In the genomic region with DNA sequence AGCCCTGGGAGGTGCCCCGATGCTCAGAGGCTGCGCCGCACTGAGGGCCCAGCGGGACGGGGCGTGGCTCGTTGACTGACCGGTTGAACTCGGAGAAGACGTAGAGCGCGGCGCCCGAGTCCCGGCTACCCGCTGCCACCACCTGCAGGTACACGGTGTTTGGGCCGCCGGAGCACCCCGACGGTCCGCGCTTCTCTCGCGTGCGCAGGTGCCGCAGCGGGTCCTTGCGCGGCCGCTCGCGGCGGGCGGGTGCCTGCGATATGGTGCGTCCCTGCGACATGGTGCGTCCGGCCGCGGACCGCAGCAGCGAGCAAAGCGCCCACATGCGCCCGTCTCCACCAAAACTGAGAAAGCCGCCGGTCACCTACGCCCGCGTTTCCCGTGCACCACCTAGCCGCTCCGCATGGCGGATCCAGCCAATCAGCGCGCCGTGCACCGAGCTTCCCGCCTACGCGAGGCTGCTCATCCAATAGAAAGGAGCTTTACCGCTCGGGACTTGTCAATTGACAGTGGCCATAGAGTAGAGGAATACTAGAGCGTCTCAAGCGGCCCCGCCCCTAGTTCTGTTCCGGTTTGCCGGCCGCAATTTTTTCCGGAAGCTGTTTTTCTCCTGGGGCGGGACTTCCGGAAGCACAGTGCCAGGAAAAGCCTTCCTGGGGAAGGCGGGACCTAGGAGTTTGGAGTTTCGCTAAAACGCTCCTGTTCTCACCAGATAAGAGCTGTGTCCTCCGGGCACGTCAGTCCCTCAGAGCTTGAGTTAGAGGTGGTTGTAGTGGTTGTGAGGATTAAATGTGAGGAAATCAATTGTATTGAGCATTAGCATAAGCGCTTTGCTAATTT, we compare ENCODE assay signal across 8 cellular contexts. TPM values are rescaled to one million over a fixed set of nuclear protein-coding genes. Genes with fewer than 3 reads are reported as not detected.
DNase-seq lines count a peak whose midpoint lies in the region; ATAC-seq, FAIRE-seq and TF ChIP-seq lines count a peak whose summit lies in the region.

Gene ELAC2 (minus strand): TSS at position 405 of the 840 bp plus-strand sequence. CDS start 80 bp downstream, at position 325.

- peak; percentile 96 for ATAC-seq in GM21529 (IDR thresholded peaks at IDR 0.05; ENCODE audit: unreplicated experiment)

- H3K27me3 Mint-ChIP-seq in IgD-negative memory B cell: no peaks in the 10 kb centered on the region

- no peaks in the 10 kb centered on the region for H3K9me3 ChIP-seq in endothelial cell of umbilical vein (replicated peaks; ENCODE audit: control insufficient read depth, insufficient read depth, low read length)

- peaks cover 0 to 2% (median 0%) of the 10 kb centered on the region in 3 donors for H3K9me3 Mint-ChIP-seq in IgD-negative memory B cell

- H3K27ac ChIP-seq in endothelial cell of umbilical vein (ENCODE audit: insufficient read depth, low read depth, low read length): peak within 1 kb of the TSS; percentile 36

- no peaks in the 10 kb centered on the region for H3K9me1 ChIP-seq in endothelial cell of umbilical vein (replicated peaks; ENCODE audit: control insufficient read depth, extremely low read depth, insufficient read depth, low read length)

- TF ChIP-seq POLR2A in endothelial cell of umbilical vein (IDR thresholded peaks at IDR 0.05; ENCODE audit: low read depth, low read length): peak; percentile 96

- no peak for TF ChIP-seq CTCF in endothelial cell of umbilical vein (IDR thresholded peaks at IDR 0.05; ENCODE audit: extremely low read depth in 1 of 2, insufficient read depth in 1 of 2, low read depth in 1 of 2, low read length in 2 of 2)

- peak; percentile 99 for FAIRE-seq in endothelial cell of umbilical vein (lab: Jason Lieb, UNC)

- H4K20me1 ChIP-seq in endothelial cell of umbilical vein (replicated peaks; ENCODE audit: control insufficient read depth, extremely low read depth, insufficient read depth, low read length): no peaks in the 10 kb centered on the region

- H3K9ac ChIP-seq in endothelial cell of umbilical vein (replicated peaks; ENCODE audit: extremely low read depth, insufficient read depth, low read length): peak within 1 kb of the TSS; percentile 67

- peak within 1 kb of the TSS; percentile 22 to 88 (median 87) for H3K4me3 ChIP-seq in endothelial cell of umbilical vein (replicated peaks in 1 of 3; ENCODE audit: insufficient read depth in 1 of 3, low read depth in 1 of 3, low read length in 3 of 3)

- peak within 1 kb of the TSS; percentile 97 to 100 (median 98) for H3K4me3 Mint-ChIP-seq in IgD-negative memory B cell

- peak within 1 kb of the TSS; percentile 88 for H2AFZ ChIP-seq in endothelial cell of umbilical vein (ENCODE audit: low read depth, low read length)

- H3K4me1 ChIP-seq in endothelial cell of umbilical vein (ENCODE audit: control insufficient read depth, extremely low read depth, insufficient read depth, low read length): peaks cover 11% of the 10 kb centered on the region

- intact Hi-C loops in endothelial cell of umbilical vein (cut with micrococcal nuclease): loop anchor here (1.0 to 2.0 kb wide), 2 partner anchors 12 to 1021 kb away; partner anchors contain the start of gene ZNF18

- no peaks in the 10 kb centered on the region for H3K27me3 ChIP-seq in endothelial cell of umbilical vein (ENCODE audit: control insufficient read depth in 2 of 2, insufficient read depth in 2 of 2, low read length in 2 of 2)

- BruUV-seq in endothelial cell of umbilical vein (replicated peaks; lab: Mats Ljungman, UMichigan): no TSS peak

- H3K4me2 ChIP-seq in endothelial cell of umbilical vein (ENCODE audit: insufficient read depth, low read length): peak within 1 kb of the TSS; percentile 89

- H3K27ac Mint-ChIP-seq in IgD-negative memory B cell: peak within 1 kb of the TSS; percentile 91 to 99 (median 96)

- DNase-seq in DMS114 treated with DMSO at 0.1 percent for 48 hours (lab: John Stamatoyannopoulos, UW; ENCODE audit: unreplicated experiment) (peak; percentile 73), OCI-M1 (lab: John Stamatoyannopoulos, UW) (peak; percentile 96), activated T-cell treated with anti-CD3 and anti-CD28 coated beads for 24 hours (ENCODE audit: low read depth) (peak; percentile 98), endothelial cell of umbilical vein (ENCODE audit: low read depth, low spot score) (peak; percentile 99), midbrain (lab: John Stamatoyannopoulos, UW) (peak; percentile 99)
- peak; percentile 90 to 91 for DNase-seq in stimulated activated CD8-positive, alpha-beta memory T cell treated with anti-CD3 and anti-CD28 coated beads, Interleukin-2, amount 100 ng/mL, for 1 hour (ENCODE audit: low read depth in 2 of 2)

- H3K36me3 Mint-ChIP-seq in IgD-negative memory B cell: peaks cover 5% of the 10 kb centered on the region

- H3K79me2 ChIP-seq in endothelial cell of umbilical vein (ENCODE audit: control insufficient read depth, insufficient read depth, low read length): peaks cover 15% of the 10 kb centered on the region

- dilution Hi-C loops in endothelial cell of umbilical vein (cut with MboI; ENCODE audit: extremely low pct_ligation_motif_present, low sequenced_read_pairs): no loop called here

- peaks cover 15 to 16% of the 10 kb centered on the region in 2 experiments for H3K36me3 ChIP-seq in endothelial cell of umbilical vein (ENCODE audit: control insufficient read depth in 2 of 2, extremely low read depth in 1 of 2, insufficient read depth in 2 of 2, low read length in 2 of 2)

- CTCF ChIA-PET in endothelial cell of umbilical vein (lab: Charles Lee): interaction anchor here (0.7 to 5.3 kb wide), 9 partner anchors 9 to 1909 kb away, joined by 3 to 93 read pairs (median 4); no protein-coding TSS in a partner anchor

- POLR2A ChIA-PET in endothelial cell of umbilical vein (lab: Charles Lee): interaction anchor here (1.0 to 1.3 kb wide), 2 partner anchors 9 to 1021 kb away, joined by 3 to 4 read pairs; partner anchors contain the start of gene ZNF18

- H3K4me1 Mint-ChIP-seq in IgD-negative memory B cell: peaks cover 12 to 18% (median 16%) of the 10 kb centered on the region in 3 donors

TF ChIP-seq in endothelial cell of umbilical vein, 7 proteins besides CTCF, POLR2A, EP300 and RAD21:
- TF ChIP-seq POLR2AphosphoS5 (IDR thresholded peaks at IDR 0.05; ENCODE audit: insufficient read depth, low read depth, low read length): peak; percentile 53
- no peak for TF ChIP-seq JUN (IDR thresholded peaks at IDR 0.05; ENCODE audit: borderline replicate concordance, insufficient read depth, insufficient read length, low read depth)
- peak; percentile 11 for TF ChIP-seq GATA2 (IDR thresholded peaks at IDR 0.05; ENCODE audit: insufficient read depth, insufficient read length, low read depth, low read length)
- no peak for TF ChIP-seq FOS (IDR thresholded peaks at IDR 0.05; ENCODE audit: borderline replicate concordance, insufficient read depth, low read length)

RNA-seq across cellular contexts. Expression of gene ELAC2, which starts in this region (rescaled TPM):
- 56.3 TPM for polyA plus RNA-seq in IgD-negative memory B cell
- 64.8 and 71.6 TPM in 2 replicates for total RNA-seq in endothelial cell of umbilical vein
- polyA plus RNA-seq in endothelial cell of umbilical vein: 75.9 and 98.2 TPM in 2 replicates
- 60.2 and 75.3 TPM in 2 replicates for polyA plus RNA-seq in endothelial cell of umbilical vein (2011; cell fraction: cytosol; rRNA removed)
- polyA plus RNA-seq in endothelial cell of umbilical vein (2011; cell fraction: nucleus; rRNA removed): 162 and 187 TPM in 2 replicates
- 66.2 and 67.5 TPM in 2 replicates for polyA plus RNA-seq in endothelial cell of umbilical vein (2012)
- polyA minus RNA-seq in endothelial cell of umbilical vein: 106 and 109 TPM in 2 replicates
- 44.9 TPM for polyA minus RNA-seq in endothelial cell of umbilical vein (2011; cell fraction: cytosol; rRNA and poly(A)+ RNA removed)
- polyA minus RNA-seq in endothelial cell of umbilical vein (2011; cell fraction: nucleus; rRNA and poly(A)+ RNA removed): 56.8 and 58.9 TPM in 2 replicates

Comparison
In these comparisons a context has a peak if more than half of its experiments do, and no peak if none do; other contexts are left out.
1. Peak in every context shown above with its lines: DNase-seq, ATAC-seq, H3K4me3 ChIP-seq and H3K27ac ChIP-seq.